Comparison of ENCODE assay signal across 11 cellular contexts in the genomic region with DNA sequence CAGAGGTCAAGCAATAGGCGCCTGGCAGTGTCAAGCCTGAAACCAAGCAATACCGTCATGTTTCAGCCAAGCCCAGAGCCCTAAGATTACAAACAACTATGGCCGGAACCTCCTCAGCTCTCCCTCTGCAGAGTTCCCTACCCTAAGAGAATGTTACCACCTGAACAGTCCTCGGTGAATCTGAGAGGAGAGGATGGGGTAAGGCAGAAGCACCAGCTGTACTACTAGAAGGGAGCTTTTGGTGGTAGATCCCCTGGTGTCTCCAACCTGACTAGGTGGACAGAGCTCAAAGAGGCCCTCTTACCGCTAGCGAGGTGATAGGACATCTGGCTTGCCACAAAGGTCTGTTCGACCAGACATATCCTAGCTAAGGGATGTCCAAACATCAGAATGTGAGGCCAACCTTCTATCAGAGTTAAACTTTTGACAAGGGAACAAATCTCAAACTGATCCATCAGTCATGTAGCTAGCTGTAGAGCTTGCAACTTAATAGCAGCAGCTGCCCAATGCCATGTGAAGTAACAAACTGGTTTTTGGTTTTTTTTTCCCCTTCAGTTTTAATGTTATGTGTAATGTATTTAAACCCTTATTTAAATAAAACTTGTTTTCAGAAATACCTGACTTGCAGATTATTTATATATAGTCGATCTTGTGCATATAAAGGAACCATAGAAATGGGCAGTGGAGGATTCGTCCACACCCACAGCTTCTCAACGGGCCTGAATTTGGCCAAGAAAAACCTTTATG. TPM values are rescaled to one million over a fixed set of nuclear protein-coding genes. Genes with fewer than 3 reads are reported as not detected.
DNase-seq lines count a peak whose midpoint lies in the region; ATAC-seq and TF ChIP-seq lines count a peak whose summit lies in the region.
"Had no signal": no experiment of that assay in that cellular context is flagged by ENCODE, and none has a peak within 500 bp of the region (broad histone marks: within the 10 kb centered on the region; RNA-seq: fewer than 3 reads in every experiment).

No MANE protein-coding gene starts in this region.

- ATAC-seq in SK-N-SH treated with all-trans-retinoic acid at 6 μM for 48 hours: no peak
- no peak for ATAC-seq in T-helper 17 cell
- no peak for ATAC-seq in GM21737 (IDR thresholded peaks at IDR 0.05; ENCODE audit: unreplicated experiment)

- peak overlapping the region; percentile 95 for H3K4me3 Mint-ChIP-seq in T-helper 17 cell
- peak overlapping the region; percentile 99 for H3K4me3 Mint-ChIP-seq in endodermal cell

- H3K36me3 Mint-ChIP-seq in T-helper 17 cell (ENCODE audit: low read depth): peaks cover 10% of the 10 kb centered on the region
- peaks cover 36% of the 10 kb centered on the region for H3K36me3 Mint-ChIP-seq in endodermal cell (ENCODE audit: low read depth)

- WGBS in SK-N-SH (ENCODE audit: low lambda C conversion rate): 84% methylated on average over 10 of the region's 10 CpGs
- 95% methylated on average over 7 to 10 of the region's 10 CpGs for WGBS in endodermal cell (ENCODE audit: insufficient coverage in 1 of 2, insufficient read length in 1 of 2), 2 experiments

- no peak for TF ChIP-seq RAD21 in SK-N-SH (IDR thresholded peaks at IDR 0.05; ENCODE audit: low read length)

- H3K27ac ChIP-seq in SK-N-SH (ENCODE audit: low read depth in 2 of 2, low read length in 1 of 2) (peak overlapping the region; percentile 3 to 100; a peak in 1 of 4 replicates), endodermal cell (ENCODE audit: low read depth, low read length) (no peak overlapping the region)

- H3F3A ChIP-seq in SK-N-SH (replicated peaks; ENCODE audit: insufficient read depth): peaks cover 74% of the 10 kb centered on the region

- H3K4me1 ChIP-seq in SK-N-SH (ENCODE audit: control insufficient read depth in 1 of 2, insufficient read depth in 2 of 2, low read depth in 1 of 2, low read length in 1 of 2) (peaks cover 13 to 15% of the 10 kb centered on the region in 2 experiments), endodermal cell (ENCODE audit: control insufficient read depth, insufficient read depth, low read length) (no peaks in the 10 kb centered on the region)

- DNase-seq in SK-N-SH (no peak), T-helper 17 cell (peak in 1 of 3 donors; percentile 21), endodermal cell (peak; percentile 57), skeletal muscle cell (ENCODE audit: low read depth) (no peak), GM03348 (ENCODE audit: low spot score) (no peak), GM13977 (ENCODE audit: low spot score) (no peak)
- DNase-seq: 8988T; activated CD4-positive, CD25-positive, alpha-beta regulatory T cell; NCI-H187 treated with DMSO at 0.1 percent for 48 hours had no signal

- peaks cover 27% of the 10 kb centered on the region for H3K79me2 ChIP-seq in SK-N-SH (ENCODE audit: insufficient read depth)

- H3K27me3 Mint-ChIP-seq in T-helper 17 cell (peaks cover 4% of the 10 kb centered on the region), endodermal cell (ENCODE audit: insufficient read depth) (no peaks in the 10 kb centered on the region)

- H4K20me1 ChIP-seq in SK-N-SH (ENCODE audit: insufficient read depth): peaks cover 42% of the 10 kb centered on the region

- peaks cover 38% of the 10 kb centered on the region for H3K4me1 Mint-ChIP-seq in T-helper 17 cell
- H3K4me1 Mint-ChIP-seq in endodermal cell: peaks cover 11% of the 10 kb centered on the region

- H2AFZ ChIP-seq in SK-N-SH (ENCODE audit: low read depth): no peak overlapping the region

- H3K9me3 ChIP-seq in SK-N-SH (no peaks in the 10 kb centered on the region), T-helper 17 cell (ENCODE audit: control insufficient read depth, low read length, poor library complexity, severe bottlenecking) (no peaks in the 10 kb centered on the region), endodermal cell (ENCODE audit: control insufficient read depth, low read length) (peaks cover 7% of the 10 kb centered on the region)

- no peak for TF ChIP-seq EP300 in SK-N-SH (IDR thresholded peaks at IDR 0.05; ENCODE audit: borderline replicate concordance in 1 of 2, low read depth in 1 of 2, low read length in 1 of 2)

- peaks cover 38 to 53% of the 10 kb centered on the region in 2 experiments for H3K36me3 ChIP-seq in SK-N-SH (replicated peaks in 1 of 2; ENCODE audit: control insufficient read depth in 1 of 2, insufficient read depth in 2 of 2, low read length in 1 of 2)
- peaks cover 44% of the 10 kb centered on the region for H3K36me3 ChIP-seq in endodermal cell (ENCODE audit: control insufficient read depth, insufficient read depth, low read length)

- no peak for TF ChIP-seq CTCF in SK-N-SH (IDR thresholded peaks at IDR 0.05)
- no peak for TF ChIP-seq CTCF in endodermal cell (conservative IDR thresholded peaks at IDR 0.05)
- TF ChIP-seq CTCF in GM13977 (IDR thresholded peaks at IDR 0.05; ENCODE audit: extremely low read depth, insufficient read depth, missing control alignments): no peak

- CTCF ChIA-PET in SK-N-SH (lab: Yijun Ruan, JAX): interaction anchor here (1.3 to 18.0 kb wide), 8 partner anchors 12 to 142 kb away, joined by 4 to 235 read pairs (median 9); no protein-coding TSS in a partner anchor

- in situ Hi-C loops in GM13977 (cut with MboI; ENCODE audit: low pct_unique_long_range_greater_than_20kb, low sequenced_read_pairs, unreplicated experiment): no loop called here

- H3K27me3 ChIP-seq in SK-N-SH (ENCODE audit: insufficient read depth): no peaks in the 10 kb centered on the region
- no peaks in the 10 kb centered on the region for H3K27me3 ChIP-seq in endodermal cell (ENCODE audit: control insufficient read depth, insufficient read depth, low read length, poor library complexity, severe bottlenecking)

- H3K9me3 Mint-ChIP-seq in endodermal cell: peaks cover 8% of the 10 kb centered on the region

- peak overlapping the region in 1 of 2 experiments; percentile 75; a peak in 2 of 4 replicates for H3K4me3 ChIP-seq in SK-N-SH (ENCODE audit: low read depth in 2 of 2, low read length in 1 of 2)
- peak overlapping the region; percentile 91 for H3K4me3 ChIP-seq in endodermal cell (ENCODE audit: low read length)
- H3K4me3 ChIP-seq in skeletal muscle cell (ENCODE audit: low read depth, low read length): peak overlapping the region; percentile 5

- no peaks in the 10 kb centered on the region for H3K9me2 ChIP-seq in SK-N-SH

- H3K4me2 ChIP-seq in SK-N-SH: peak overlapping the region; percentile 80

- POLR2A ChIA-PET in SK-N-SH (lab: Yijun Ruan, JAX): interaction anchor here (0.6 to 1.4 kb wide), 3 partner anchors 25 to 97 kb away, joined by 3 to 7 read pairs (median 4); no protein-coding TSS in a partner anchor

- peak overlapping the region; percentile 100; the same call in 1 of the 2 replicates for H3K9ac ChIP-seq in SK-N-SH
- peak overlapping the region; percentile 99 for H3K9ac ChIP-seq in endodermal cell (ENCODE audit: extremely low read depth, low read length, poor library complexity, severe bottlenecking)

- peak overlapping the region; percentile 100 for H3K27ac Mint-ChIP-seq in T-helper 17 cell
- peak overlapping the region; percentile 98 for H3K27ac Mint-ChIP-seq in endodermal cell

TF ChIP-seq in SK-N-SH, 30 proteins besides CTCF, POLR2A, EP300 and RAD21 (continues in another document):
- TF ChIP-seq SMC3 (IDR thresholded peaks at IDR 0.05; ENCODE audit: low read depth, low read length) (no peak), MEF2A (IDR thresholded peaks at IDR 0.05; ENCODE audit: borderline replicate concordance, low read depth) (no peak), RXRA (IDR thresholded peaks at IDR 0.05; ENCODE audit: borderline replicate concordance, low read depth) (no peak), FOSL2 (IDR thresholded peaks at IDR 0.05; ENCODE audit: borderline replicate concordance, low read depth) (no peak)

TF ChIP-seq in SK-N-SH treated with all-trans-retinoic acid at 6 μM for 48 hours, 23 proteins besides CTCF, POLR2A, EP300 and RAD21 (continues in another document):
- TF ChIP-seq, protein P1, sequence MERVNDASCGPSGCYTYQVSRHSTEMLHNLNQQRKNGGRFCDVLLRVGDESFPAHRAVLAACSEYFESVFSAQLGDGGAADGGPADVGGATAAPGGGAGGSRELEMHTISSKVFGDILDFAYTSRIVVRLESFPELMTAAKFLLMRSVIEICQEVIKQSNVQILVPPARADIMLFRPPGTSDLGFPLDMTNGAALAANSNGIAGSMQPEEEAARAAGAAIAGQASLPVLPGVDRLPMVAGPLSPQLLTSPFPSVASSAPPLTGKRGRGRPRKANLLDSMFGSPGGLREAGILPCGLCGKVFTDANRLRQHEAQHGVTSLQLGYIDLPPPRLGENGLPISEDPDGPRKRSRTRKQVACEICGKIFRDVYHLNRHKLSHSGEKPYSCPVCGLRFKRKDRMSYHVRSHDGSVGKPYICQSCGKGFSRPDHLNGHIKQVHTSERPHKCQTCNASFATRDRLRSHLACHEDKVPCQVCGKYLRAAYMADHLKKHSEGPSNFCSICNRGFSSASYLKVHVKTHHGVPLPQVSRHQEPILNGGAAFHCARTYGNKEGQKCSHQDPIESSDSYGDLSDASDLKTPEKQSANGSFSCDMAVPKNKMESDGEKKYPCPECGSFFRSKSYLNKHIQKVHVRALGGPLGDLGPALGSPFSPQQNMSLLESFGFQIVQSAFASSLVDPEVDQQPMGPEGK (CRISPR knock-in tag; IDR thresholded peaks at IDR 0.05; ENCODE audit: borderline replicate concordance): no peak

RNA-seq across cellular contexts. Expression of a gene that starts 2.5 kb away (rescaled TPM):
- 300 and 336 TPM in 2 replicates for polyA plus RNA-seq in SK-N-SH (2012; rRNA removed)
- polyA plus RNA-seq in SK-N-SH (2012; cell fraction: cytosol; rRNA removed): 360 and 565 TPM in 2 replicates
- 300 and 460 TPM in 2 replicates for polyA plus RNA-seq in SK-N-SH (2012; cell fraction: nucleus; rRNA removed)
- total RNA-seq in T-helper 17 cell (1,000 to 10,000 TPM; 2,426 to 2,697 TPM), endodermal cell (100 to 1,000 TPM; 526 to 573 TPM)
- polyA plus RNA-seq in endodermal cell (2013, experiment 1 of 2): 718 TPM
- 619 TPM for polyA plus RNA-seq in endodermal cell (2013, experiment 2 of 2)

RNA-seq across cellular contexts. Expression of a gene that starts 20.9 kb away (rescaled TPM):
- polyA plus RNA-seq in SK-N-SH (2012; rRNA removed): not detected in 2 replicates
- not detected in 2 replicates for polyA plus RNA-seq in SK-N-SH (2012; cell fraction: cytosol; rRNA removed)
- polyA plus RNA-seq in SK-N-SH (2012; cell fraction: nucleus; rRNA removed): not detected in 2 replicates
- not detected for total RNA-seq in T-helper 17 cell
- not detected for total RNA-seq in endodermal cell
- polyA plus RNA-seq in endodermal cell (2013, experiment 1 of 2): not detected
- not detected for polyA plus RNA-seq in endodermal cell (2013, experiment 2 of 2)

RNA-seq across cellular contexts. Expression of a gene that starts 43.2 kb away (rescaled TPM):
- 0.16 and 0.18 TPM in 2 replicates for polyA plus RNA-seq in SK-N-SH (2012; rRNA removed)
- 0.04 and 0.05 TPM in 2 replicates for polyA plus RNA-seq in SK-N-SH (2012; cell fraction: cytosol; rRNA removed)
- polyA plus RNA-seq in SK-N-SH (2012; cell fraction: nucleus; rRNA removed): 1.3 and 1.5 TPM in 2 replicates
- total RNA-seq in T-helper 17 cell: 1 to 10 TPM in 1 of 2 donors, under 1 TPM in 1; 0.15 to 1.3 TPM
- total RNA-seq in endodermal cell: 1 to 10 TPM; 1.7 TPM
- polyA plus RNA-seq in endodermal cell (2013, experiment 1 of 2): 0.82 TPM
- 0.66 TPM for polyA plus RNA-seq in endodermal cell (2013, experiment 2 of 2)

Comparison
In these comparisons a context has a peak if more than half of its experiments do, and no peak if none do; other contexts are left out.
1. RNA of a gene that starts 2.5 kb away (total RNA-seq): 2,426 to 2,697 TPM in T-helper 17 cell; 526 to 573 TPM in endodermal cell; every median in the first group is over 4 times any median in the second.